22 cellular contexts compared by ENCODE assay signal in genomic region chr18:76725445-76725844, GRCh38.
DNase-seq lines count a peak whose midpoint lies in the region; ATAC-seq, FAIRE-seq and TF ChIP-seq lines count a peak whose summit lies in the region.
"Had no signal": no experiment of that assay in that cellular context is flagged by ENCODE, and none has a peak within 500 bp of the region (broad histone marks: within the 10 kb centered on the region; RNA-seq: fewer than 3 reads in every experiment).

No MANE protein-coding gene starts in this region.

- H3K9ac ChIP-seq in GM12878 (ENCODE audit: control insufficient read depth, insufficient read depth, low read length): no peak overlapping the region

- H3K4me1 ChIP-seq in GM12878 (ENCODE audit: control insufficient read depth, insufficient read depth, low read length) (peaks cover 9% of the 10 kb centered on the region; the same call in 1 of the 2 replicates), SJCRH30 (no peaks in the 10 kb centered on the region)

- peak overlapping the region; percentile 34 for H3K4me2 ChIP-seq in GM12878 (ENCODE audit: control insufficient read depth, insufficient read depth)

- in situ Hi-C loops in GM12878 (cut with MboI): no loop called here

- H3K36me3 ChIP-seq in GM12878 (ENCODE audit: control insufficient read depth in 2 of 2, insufficient read depth in 2 of 2, low read length in 1 of 2) (no peaks in the 10 kb centered on the region), SJCRH30 (no peaks in the 10 kb centered on the region)
- H3K36me3 ChIP-seq: MG63 had no signal

- H3K9me3 ChIP-seq in GM12878 (replicated peaks; ENCODE audit: control insufficient read depth, insufficient read depth, low read length) (no peaks in the 10 kb centered on the region; the same call in 2 of the 3 replicates), SJCRH30 (replicated peaks) (no peaks in the 10 kb centered on the region)
- H3K9me3 ChIP-seq: MG63 had no signal

- H4K20me1 ChIP-seq in GM12878 (ENCODE audit: control insufficient read depth, insufficient read depth): no peaks in the 10 kb centered on the region

- DNase-seq in GM12865 (ENCODE audit: low read depth): peak; percentile 68
- no peak for DNase-seq in GM12878 (ENCODE audit: low read depth, low spot score)
- no peak for DNase-seq in activated CD4-positive, alpha-beta T cell treated with anti-CD3 and anti-CD28 coated beads, Interleukin-2, amount 50 U/mL, for 48 hours
- no peak for DNase-seq in NCI-H524 (lab: John Stamatoyannopoulos, UW)
- no peak for DNase-seq in SJCRH30
- DNase-seq: 8988T, ACHN, Calu3, HCEC 1CT, IMR-90, KG1, MG63, NCI-H2029, NCI-H446, NCI-H526, NCI-H82, Right ventricle myocardium superior, RPMI8226, T-helper 1 cell had no signal

- intact Hi-C loops in GM12878 (cut with micrococcal nuclease; ENCODE audit: unreplicated experiment): no loop called here

- TF ChIP-seq EP300 in GM12878 (IDR thresholded peaks at IDR 0.05; ENCODE audit: borderline replicate concordance in 1 of 2, control insufficient read depth in 1 of 2, low read depth in 2 of 2, low read length in 2 of 2): no peak

- H3K4me3 ChIP-seq in GM12865 (ENCODE audit: low read depth, low read length) (no peak overlapping the region), GM12878 (no peak overlapping the region), SJCRH30 (no peak overlapping the region)
- H3K4me3 ChIP-seq: MG63 had no signal

- TF ChIP-seq POLR2A in GM12878 (IDR thresholded peaks at IDR 0.05; ENCODE audit: low read depth, low read length): no peak

- CTCF ChIA-PET in GM12878 (lab: Yijun Ruan, JAX): no interaction called here

- H3K27me3 ChIP-seq in GM12878 (replicated peaks in 1 of 2; ENCODE audit: control insufficient read depth in 2 of 2, insufficient read depth in 2 of 2, low read length in 1 of 2): no peaks in the 10 kb centered on the region
- no peaks in the 10 kb centered on the region for H3K27me3 ChIP-seq in SJCRH30
- H3K27me3 ChIP-seq: MG63 had no signal

- WGBS in GM12878 (ENCODE audit: insufficient coverage, insufficient replicate concordance, low lambda C conversion rate, missing lambda C conversion rate): 0% methylated on average over 2 of the region's 2 CpGs

- H3K79me2 ChIP-seq in GM12878 (ENCODE audit: control insufficient read depth, insufficient read depth, low read length): no peaks in the 10 kb centered on the region

- POLR2A ChIA-PET in GM12878 (lab: Charles Lee): no interaction called here

- RAD21 ChIA-PET in GM12878 (lab: Charles Lee; ENCODE audit: unreplicated experiment): no interaction called here

- ATAC-seq in GM19395 (IDR thresholded peaks at IDR 0.05; ENCODE audit: unreplicated experiment): peak; percentile 67
- ATAC-seq in HG02938 (IDR thresholded peaks at IDR 0.05; ENCODE audit: unreplicated experiment): peak; percentile 54
- ATAC-seq in GM12878: no peak

- TF ChIP-seq RAD21 in GM12878 (IDR thresholded peaks at IDR 0.05; ENCODE audit: insufficient read depth, low read depth, low read length): no peak

- SMC1A ChIA-PET in GM12878 (lab: Charles Lee; ENCODE audit: uncharacterized antibody, unreplicated experiment): interaction anchor here (0.7 to 1.6 kb wide), 3 partner anchors 15 to 311 kb away, joined by 3 to 5 read pairs (median 4); no protein-coding TSS in a partner anchor

- FAIRE-seq in GM12878 (lab: Jason Lieb, UNC): peak; percentile 38
- FAIRE-seq: H1 had no signal

- TF ChIP-seq CTCF in GM12865 (IDR thresholded peaks at IDR 0.05; ENCODE audit: insufficient read depth, low read depth, low read length, missing control alignments): no peak
- no peak for TF ChIP-seq CTCF in GM12878 (IDR thresholded peaks at IDR 0.05 in 2 of 3, conservative IDR thresholded peaks at IDR 0.05 in 1 of 3; ENCODE audit: control insufficient read depth in 2 of 3, extremely low read depth in 1 of 3, insufficient read depth in 1 of 3, low read depth in 3 of 3, low read length in 3 of 3)

- BruUV-seq in GM12878 (replicated peaks; lab: Mats Ljungman, UMichigan): no TSS peak

- H3K27ac ChIP-seq in GM12878 (ENCODE audit: control insufficient read depth, insufficient read depth) (no peak overlapping the region), SJCRH30 (no peak overlapping the region)

- H2AFZ ChIP-seq in GM12878 (ENCODE audit: control insufficient read depth, low read depth, low read length): peak overlapping the region; percentile 19

TF ChIP-seq in GM12878, 131 proteins besides CTCF, POLR2A, EP300 and RAD21:
- TF ChIP-seq, protein P1, sequence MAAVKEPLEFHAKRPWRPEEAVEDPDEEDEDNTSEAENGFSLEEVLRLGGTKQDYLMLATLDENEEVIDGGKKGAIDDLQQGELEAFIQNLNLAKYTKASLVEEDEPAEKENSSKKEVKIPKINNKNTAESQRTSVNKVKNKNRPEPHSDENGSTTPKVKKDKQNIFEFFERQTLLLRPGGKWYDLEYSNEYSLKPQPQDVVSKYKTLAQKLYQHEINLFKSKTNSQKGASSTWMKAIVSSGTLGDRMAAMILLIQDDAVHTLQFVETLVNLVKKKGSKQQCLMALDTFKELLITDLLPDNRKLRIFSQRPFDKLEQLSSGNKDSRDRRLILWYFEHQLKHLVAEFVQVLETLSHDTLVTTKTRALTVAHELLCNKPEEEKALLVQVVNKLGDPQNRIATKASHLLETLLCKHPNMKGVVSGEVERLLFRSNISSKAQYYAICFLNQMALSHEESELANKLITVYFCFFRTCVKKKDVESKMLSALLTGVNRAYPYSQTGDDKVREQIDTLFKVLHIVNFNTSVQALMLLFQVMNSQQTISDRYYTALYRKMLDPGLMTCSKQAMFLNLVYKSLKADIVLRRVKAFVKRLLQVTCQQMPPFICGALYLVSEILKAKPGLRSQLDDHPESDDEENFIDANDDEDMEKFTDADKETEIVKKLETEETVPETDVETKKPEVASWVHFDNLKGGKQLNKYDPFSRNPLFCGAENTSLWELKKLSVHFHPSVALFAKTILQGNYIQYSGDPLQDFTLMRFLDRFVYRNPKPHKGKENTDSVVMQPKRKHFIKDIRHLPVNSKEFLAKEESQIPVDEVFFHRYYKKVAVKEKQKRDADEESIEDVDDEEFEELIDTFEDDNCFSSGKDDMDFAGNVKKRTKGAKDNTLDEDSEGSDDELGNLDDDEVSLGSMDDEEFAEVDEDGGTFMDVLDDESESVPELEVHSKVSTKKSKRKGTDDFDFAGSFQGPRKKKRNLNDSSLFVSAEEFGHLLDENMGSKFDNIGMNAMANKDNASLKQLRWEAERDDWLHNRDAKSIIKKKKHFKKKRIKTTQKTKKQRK (IDR thresholded peaks at IDR 0.05; ENCODE audit: low read depth, low read length): no peak
- TF ChIP-seq ATF2 (IDR thresholded peaks at IDR 0.05; ENCODE audit: low read length): peak; percentile 33; the same call in 1 of the 2 replicates
